In the genomic region with DNA sequence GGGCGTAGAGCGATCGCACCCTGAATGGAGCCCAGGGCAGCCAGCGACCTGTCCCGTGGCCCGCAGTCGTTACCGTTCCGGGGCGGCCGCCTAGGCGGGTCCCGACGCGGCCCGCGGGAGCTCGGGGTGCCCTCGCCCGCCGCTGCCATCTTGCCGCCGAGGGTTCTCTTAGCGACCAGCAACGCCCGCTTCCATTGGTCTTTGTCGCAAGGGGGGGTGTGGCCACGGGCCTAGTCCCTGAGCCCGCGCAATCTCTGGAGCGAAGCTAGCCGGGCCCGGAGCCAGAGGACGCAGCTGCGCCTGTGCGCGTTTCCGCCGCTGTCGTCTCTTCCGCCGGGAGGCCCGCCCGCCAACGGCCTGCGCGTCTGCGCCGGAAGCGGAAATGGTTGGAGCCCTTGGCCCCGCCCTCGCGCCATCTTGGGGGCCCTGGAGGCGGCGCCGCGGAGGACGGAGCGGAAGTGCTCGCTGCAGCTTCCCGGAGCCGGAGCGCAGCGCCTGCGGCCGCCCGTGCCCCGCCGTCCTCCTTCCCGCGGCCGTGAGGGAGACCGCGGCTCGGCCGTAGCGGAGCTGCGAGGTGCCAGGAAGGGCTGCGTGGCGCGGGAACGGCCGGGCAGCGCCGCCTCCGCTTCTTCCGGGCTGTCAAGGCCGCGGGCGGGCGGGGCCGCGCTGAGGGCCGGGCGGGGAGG, we compare ENCODE assay signal across 1 cellular context.
TF ChIP-seq lines count a peak whose summit lies in the region.

A gene (minus strand): TSS at position 170 of the 686 bp plus-strand sequence. CDS start 21 bp downstream, at position 149.
A gene with protein sequence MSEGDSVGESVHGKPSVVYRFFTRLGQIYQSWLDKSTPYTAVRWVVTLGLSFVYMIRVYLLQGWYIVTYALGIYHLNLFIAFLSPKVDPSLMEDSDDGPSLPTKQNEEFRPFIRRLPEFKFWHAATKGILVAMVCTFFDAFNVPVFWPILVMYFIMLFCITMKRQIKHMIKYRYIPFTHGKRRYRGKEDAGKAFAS (plus strand): TSS at position 457 of the 686 bp plus-strand sequence. CDS start 3,950 bp downstream, outside the sequence.

TF ChIP-seq in K562, 482 proteins besides CTCF, POLR2A, EP300 and RAD21 (continued from another document):
- TF ChIP-seq, protein P1, sequence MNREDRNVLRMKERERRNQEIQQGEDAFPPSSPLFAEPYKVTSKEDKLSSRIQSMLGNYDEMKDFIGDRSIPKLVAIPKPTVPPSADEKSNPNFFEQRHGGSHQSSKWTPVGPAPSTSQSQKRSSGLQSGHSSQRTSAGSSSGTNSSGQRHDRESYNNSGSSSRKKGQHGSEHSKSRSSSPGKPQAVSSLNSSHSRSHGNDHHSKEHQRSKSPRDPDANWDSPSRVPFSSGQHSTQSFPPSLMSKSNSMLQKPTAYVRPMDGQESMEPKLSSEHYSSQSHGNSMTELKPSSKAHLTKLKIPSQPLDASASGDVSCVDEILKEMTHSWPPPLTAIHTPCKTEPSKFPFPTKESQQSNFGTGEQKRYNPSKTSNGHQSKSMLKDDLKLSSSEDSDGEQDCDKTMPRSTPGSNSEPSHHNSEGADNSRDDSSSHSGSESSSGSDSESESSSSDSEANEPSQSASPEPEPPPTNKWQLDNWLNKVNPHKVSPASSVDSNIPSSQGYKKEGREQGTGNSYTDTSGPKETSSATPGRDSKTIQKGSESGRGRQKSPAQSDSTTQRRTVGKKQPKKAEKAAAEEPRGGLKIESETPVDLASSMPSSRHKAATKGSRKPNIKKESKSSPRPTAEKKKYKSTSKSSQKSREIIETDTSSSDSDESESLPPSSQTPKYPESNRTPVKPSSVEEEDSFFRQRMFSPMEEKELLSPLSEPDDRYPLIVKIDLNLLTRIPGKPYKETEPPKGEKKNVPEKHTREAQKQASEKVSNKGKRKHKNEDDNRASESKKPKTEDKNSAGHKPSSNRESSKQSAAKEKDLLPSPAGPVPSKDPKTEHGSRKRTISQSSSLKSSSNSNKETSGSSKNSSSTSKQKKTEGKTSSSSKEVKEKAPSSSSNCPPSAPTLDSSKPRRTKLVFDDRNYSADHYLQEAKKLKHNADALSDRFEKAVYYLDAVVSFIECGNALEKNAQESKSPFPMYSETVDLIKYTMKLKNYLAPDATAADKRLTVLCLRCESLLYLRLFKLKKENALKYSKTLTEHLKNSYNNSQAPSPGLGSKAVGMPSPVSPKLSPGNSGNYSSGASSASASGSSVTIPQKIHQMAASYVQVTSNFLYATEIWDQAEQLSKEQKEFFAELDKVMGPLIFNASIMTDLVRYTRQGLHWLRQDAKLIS (CRISPR knock-in tag; IDR thresholded peaks at IDR 0.05), result peak; percentile 44; the same call in 1 of the 2 replicates
- TF ChIP-seq ETV5 (CRISPR knock-in tag; IDR thresholded peaks at IDR 0.05; ENCODE audit: low read depth) (peak; percentile 86), SP1 (CRISPR knock-in tag; IDR thresholded peaks at IDR 0.05) (peak; percentile 97), ZBTB8A (IDR thresholded peaks at IDR 0.05; ENCODE audit: partially characterized antibody) (no peak), KDM4B (IDR thresholded peaks at IDR 0.05; ENCODE audit: borderline replicate concordance in 2 of 2, low read depth in 1 of 2) (peak in 1 of 2 experiments; percentile 96; a peak in 2 of 4 replicates), ZNF263 (CRISPR knock-in tag; IDR thresholded peaks at IDR 0.05; ENCODE audit: borderline replicate concordance) (peak; percentile 92), GABPB1 (CRISPR knock-in tag; IDR thresholded peaks at IDR 0.05) (peak; percentile 98), ZZZ3 (IDR thresholded peaks at IDR 0.05) (no peak), GATAD2B (IDR thresholded peaks at IDR 0.05; ENCODE audit: borderline replicate concordance) (peak; percentile 95; the same call in 1 of the 2 replicates), GTF2F1 (IDR thresholded peaks at IDR 0.05; ENCODE audit: low read depth, low read length) (peak; percentile 57; the same call in 1 of the 2 replicates)
- TF ChIP-seq, protein P2, sequence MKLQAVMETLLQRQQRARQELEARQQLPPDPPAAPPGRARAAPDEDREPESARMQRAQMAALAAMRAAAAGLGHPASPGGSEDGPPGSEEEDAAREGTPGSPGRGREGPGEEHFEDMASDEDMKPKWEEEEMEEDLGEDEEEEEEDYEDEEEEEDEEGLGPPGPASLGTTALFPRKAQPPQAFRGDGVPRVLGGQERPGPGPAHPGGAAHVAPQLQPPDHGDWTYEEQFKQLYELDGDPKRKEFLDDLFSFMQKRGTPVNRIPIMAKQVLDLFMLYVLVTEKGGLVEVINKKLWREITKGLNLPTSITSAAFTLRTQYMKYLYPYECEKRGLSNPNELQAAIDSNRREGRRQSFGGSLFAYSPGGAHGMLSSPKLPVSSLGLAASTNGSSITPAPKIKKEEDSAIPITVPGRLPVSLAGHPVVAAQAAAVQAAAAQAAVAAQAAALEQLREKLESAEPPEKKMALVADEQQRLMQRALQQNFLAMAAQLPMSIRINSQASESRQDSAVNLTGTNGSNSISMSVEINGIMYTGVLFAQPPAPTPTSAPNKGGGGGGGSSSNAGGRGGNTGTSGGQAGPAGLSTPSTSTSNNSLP (IDR thresholded peaks at IDR 0.05; ENCODE audit: borderline replicate concordance, low read depth, low read length), result no peak
- TF ChIP-seq, protein P3, sequence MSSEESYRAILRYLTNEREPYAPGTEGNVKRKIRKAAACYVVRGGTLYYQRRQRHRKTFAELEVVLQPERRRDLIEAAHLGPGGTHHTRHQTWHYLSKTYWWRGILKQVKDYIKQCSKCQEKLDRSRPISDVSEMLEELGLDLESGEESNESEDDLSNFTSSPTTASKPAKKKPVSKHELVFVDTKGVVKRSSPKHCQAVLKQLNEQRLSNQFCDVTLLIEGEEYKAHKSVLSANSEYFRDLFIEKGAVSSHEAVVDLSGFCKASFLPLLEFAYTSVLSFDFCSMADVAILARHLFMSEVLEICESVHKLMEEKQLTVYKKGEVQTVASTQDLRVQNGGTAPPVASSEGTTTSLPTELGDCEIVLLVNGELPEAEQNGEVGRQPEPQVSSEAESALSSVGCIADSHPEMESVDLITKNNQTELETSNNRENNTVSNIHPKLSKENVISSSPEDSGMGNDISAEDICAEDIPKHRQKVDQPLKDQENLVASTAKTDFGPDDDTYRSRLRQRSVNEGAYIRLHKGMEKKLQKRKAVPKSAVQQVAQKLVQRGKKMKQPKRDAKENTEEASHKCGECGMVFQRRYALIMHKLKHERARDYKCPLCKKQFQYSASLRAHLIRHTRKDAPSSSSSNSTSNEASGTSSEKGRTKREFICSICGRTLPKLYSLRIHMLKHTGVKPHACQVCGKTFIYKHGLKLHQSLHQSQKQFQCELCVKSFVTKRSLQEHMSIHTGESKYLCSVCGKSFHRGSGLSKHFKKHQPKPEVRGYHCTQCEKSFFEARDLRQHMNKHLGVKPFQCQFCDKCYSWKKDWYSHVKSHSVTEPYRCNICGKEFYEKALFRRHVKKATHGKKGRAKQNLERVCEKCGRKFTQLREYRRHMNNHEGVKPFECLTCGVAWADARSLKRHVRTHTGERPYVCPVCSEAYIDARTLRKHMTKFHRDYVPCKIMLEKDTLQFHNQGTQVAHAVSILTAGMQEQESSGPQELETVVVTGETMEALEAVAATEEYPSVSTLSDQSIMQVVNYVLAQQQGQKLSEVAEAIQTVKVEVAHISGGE (CRISPR knock-in tag; IDR thresholded peaks at IDR 0.05), result peak in 2 of 3 experiments; percentile 87 to 97; a peak in 4 of 6 replicates
TF ChIP-seq in K562: peak in this region for 143.
